1 cellular context compared by ENCODE assay signal in the genomic region with DNA sequence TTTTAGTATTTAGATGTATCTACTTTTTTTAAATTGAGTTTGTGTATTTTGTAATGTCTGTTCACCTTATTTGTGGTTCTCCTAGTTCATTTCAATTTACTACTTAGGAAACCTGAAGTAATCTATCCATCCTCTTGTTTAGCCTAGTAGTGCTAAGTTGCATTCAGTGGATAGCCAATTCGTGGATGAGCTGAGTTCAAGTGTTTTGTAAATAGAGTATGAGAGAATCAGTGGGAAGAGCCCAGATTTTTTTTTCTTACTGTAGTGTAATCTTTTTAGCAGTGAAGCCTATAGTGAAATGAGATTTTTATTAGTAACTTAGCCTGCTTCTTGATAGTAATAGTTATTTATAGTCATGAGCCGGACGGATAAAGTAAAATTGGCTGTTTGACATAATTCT.
TF ChIP-seq lines count a peak whose summit lies in the region.

No MANE protein-coding gene starts in this region.

TF ChIP-seq in GM12878, 131 proteins besides CTCF, POLR2A, EP300 and RAD21 (continued from another document):
- no peak for TF ChIP-seq SUPT20H (IDR thresholded peaks at IDR 0.05; ENCODE audit: borderline replicate concordance, control insufficient read depth, low read depth, low read length)
- TF ChIP-seq CEBPB (IDR thresholded peaks at IDR 0.05; ENCODE audit: borderline replicate concordance in 1 of 2, low read depth in 2 of 2, low read length in 2 of 2), result no peak
- TF ChIP-seq CEBPZ (IDR thresholded peaks at IDR 0.05; ENCODE audit: low read depth, low read length), result no peak
- TF ChIP-seq IKZF1 (conservative IDR thresholded peaks at IDR 0.05), result no peak
- TF ChIP-seq ZNF24 (IDR thresholded peaks at IDR 0.05), result no peak
- no peak for TF ChIP-seq IRF3 (IDR thresholded peaks at IDR 0.05)
- TF ChIP-seq WRNIP1 (IDR thresholded peaks at IDR 0.05; ENCODE audit: borderline replicate concordance, low read depth, low read length), result no peak
- TF ChIP-seq CHD2 (IDR thresholded peaks at IDR 0.05; ENCODE audit: borderline replicate concordance, low read depth, low read length), result no peak
